In the genomic region with DNA sequence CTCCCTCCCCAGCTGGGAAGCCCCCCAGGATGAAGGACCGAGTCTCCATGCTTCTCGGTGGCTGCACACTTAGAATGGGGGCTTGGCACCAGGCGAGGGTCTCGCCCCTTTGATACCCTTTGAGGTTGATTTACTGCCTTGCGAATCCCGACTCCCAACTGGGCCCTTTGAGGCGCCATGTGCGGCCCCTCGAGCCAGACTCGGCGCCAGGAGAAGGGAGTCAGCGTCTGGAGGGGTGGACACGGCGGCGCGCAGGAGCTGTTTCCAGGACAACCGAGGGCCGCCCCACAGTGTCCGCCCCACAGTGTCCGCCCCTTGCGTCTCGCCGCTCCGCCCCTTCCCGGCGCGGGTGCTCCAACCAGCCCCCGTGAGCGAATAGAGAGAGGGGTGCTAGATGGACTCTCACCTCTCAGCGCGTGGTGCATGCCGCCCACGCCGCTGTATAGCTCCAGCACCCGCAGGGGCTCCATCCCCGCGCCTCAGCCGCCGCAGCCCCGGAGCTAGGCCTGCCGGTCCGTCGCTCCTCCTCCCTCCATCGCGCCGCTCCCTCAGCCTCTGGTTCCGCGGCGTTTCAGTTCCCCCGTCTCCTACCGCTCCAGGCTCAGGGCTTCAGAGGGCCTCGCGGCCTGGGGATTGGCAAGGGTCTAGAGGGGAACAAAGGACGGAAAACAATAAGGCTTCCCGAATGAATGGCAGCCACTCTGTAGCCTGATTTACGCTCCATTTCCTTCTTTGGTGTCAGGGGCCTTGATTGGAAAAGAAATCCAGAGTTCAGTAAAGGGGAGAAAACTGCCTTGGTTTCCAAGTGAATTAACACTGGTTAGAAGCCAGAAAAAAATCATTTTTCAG, we compare ENCODE assay signal across 8 cellular contexts. TPM values are rescaled to one million over a fixed set of nuclear protein-coding genes. Genes with fewer than 3 reads are reported as not detected.
A peak's percentile ranks its signal among the peaks of the same experiment; 100 is the strongest.
DNase-seq lines count a peak whose midpoint lies in the region; ATAC-seq and TF ChIP-seq lines count a peak whose summit lies in the region.

A gene with protein sequence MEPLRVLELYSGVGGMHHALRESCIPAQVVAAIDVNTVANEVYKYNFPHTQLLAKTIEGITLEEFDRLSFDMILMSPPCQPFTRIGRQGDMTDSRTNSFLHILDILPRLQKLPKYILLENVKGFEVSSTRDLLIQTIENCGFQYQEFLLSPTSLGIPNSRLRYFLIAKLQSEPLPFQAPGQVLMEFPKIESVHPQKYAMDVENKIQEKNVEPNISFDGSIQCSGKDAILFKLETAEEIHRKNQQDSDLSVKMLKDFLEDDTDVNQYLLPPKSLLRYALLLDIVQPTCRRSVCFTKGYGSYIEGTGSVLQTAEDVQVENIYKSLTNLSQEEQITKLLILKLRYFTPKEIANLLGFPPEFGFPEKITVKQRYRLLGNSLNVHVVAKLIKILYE (minus strand): TSS at position 508 of the 849 bp plus-strand sequence. CDS start 38 bp downstream, at position 470.

- peaks cover 18% of the 10 kb centered on the region for H3K4me1 ChIP-seq in ectodermal cell (ENCODE audit: control insufficient read depth, insufficient read depth, low read length)

- TF ChIP-seq CTCF in BJ (IDR thresholded peaks at IDR 0.05; ENCODE audit: insufficient read depth, low read depth, low read length) = no peak

- no peak for DNase-seq in BJ (ENCODE audit: low read depth)
- peak; percentile 82 for DNase-seq in NCI-H748 (lab: John Stamatoyannopoulos, UW; ENCODE audit: unreplicated experiment)
- DNase-seq in activated CD8-positive, alpha-beta T cell treated with anti-CD3 and anti-CD28 coated beads, Interleukin-2, amount 10 ng/mL, durations not matched to agents 7 days and 5 days = peak; percentile 83
- peak; percentile 91 to 96 for DNase-seq in lung microvascular endothelial cell (ENCODE audit: low read depth in 2 of 2)
- DNase-seq in stimulated activated CD4-positive, alpha-beta T cell treated with anti-CD3 and anti-CD28 coated beads, TNF-alpha, amount 100 ng/mL, for 24 hours (ENCODE audit: low read depth in 3 of 3) = peak; percentile 62 to 80 (median 66)

- peak within 1 kb of the TSS; percentile 86 for H3K4me3 Mint-ChIP-seq in activated CD8-positive, alpha-beta T cell treated with anti-CD3 and anti-CD28 coated beads, Interleukin-2, amount 10 ng/mL, durations not matched to agents 7 days and 5 days

- POLR2A ChIA-PET in BJ (lab: Charles Lee) = no interaction called here
- POLR2A ChIA-PET in activated CD8-positive, alpha-beta T cell treated with anti-CD3 and anti-CD28 coated beads, Interleukin-2, amount 10 ng/mL, durations not matched to agents 7 days and 5 days (lab: Charles Lee) = interaction anchor here (0.6 to 5.0 kb wide), 15 partner anchors 9 to 400 kb away, joined by 3 to 150 read pairs (median 4); partner anchors contain the start of gene VIM

- peak within 1 kb of the TSS; percentile 83 for H3K27ac Mint-ChIP-seq in activated CD8-positive, alpha-beta T cell treated with anti-CD3 and anti-CD28 coated beads, Interleukin-2, amount 10 ng/mL, durations not matched to agents 7 days and 5 days

- H3K4me1 Mint-ChIP-seq in activated CD8-positive, alpha-beta T cell treated with anti-CD3 and anti-CD28 coated beads, Interleukin-2, amount 10 ng/mL, durations not matched to agents 7 days and 5 days (ENCODE audit: low read depth) = peaks cover 56% of the 10 kb centered on the region

- CTCF ChIA-PET in BJ (lab: Yijun Ruan, JAX) = interaction anchor here (0.8 to 1.9 kb wide), 8 partner anchors 10 to 356 kb away, joined by 3 to 6 read pairs (median 4); no protein-coding TSS in a partner anchor
- CTCF ChIA-PET in activated CD8-positive, alpha-beta T cell treated with anti-CD3 and anti-CD28 coated beads, Interleukin-2, amount 10 ng/mL, durations not matched to agents 7 days and 5 days (lab: Charles Lee) = interaction anchor here (0.6 to 4.3 kb wide), 20 partner anchors 10 to 384 kb away, joined by 3 to 38 read pairs (median 4); partner anchors contain the start of genes RSU1 and VIM

- H3K9me3 Mint-ChIP-seq in activated CD8-positive, alpha-beta T cell treated with anti-CD3 and anti-CD28 coated beads, Interleukin-2, amount 10 ng/mL, durations not matched to agents 7 days and 5 days (ENCODE audit: insufficient read depth) = no peaks in the 10 kb centered on the region

- H3K27me3 ChIP-seq in BJ (ENCODE audit: control insufficient read depth, insufficient read depth, low read length) (no peaks in the 10 kb centered on the region), ectodermal cell (ENCODE audit: control insufficient read depth, insufficient read depth, low read length, poor library complexity, severe bottlenecking) (no peaks in the 10 kb centered on the region)

- WGBS in ectodermal cell, 2 experiments = 0% methylated on average over 56 of the region's 56 CpGs

- peak within 1 kb of the TSS; percentile 97 for H3K27ac ChIP-seq in ectodermal cell (ENCODE audit: insufficient read depth, low read depth, low read length, poor library complexity, severe bottlenecking)

- H3K36me3 ChIP-seq in BJ (ENCODE audit: control insufficient read depth, insufficient read depth, low read length) (no peaks in the 10 kb centered on the region), ectodermal cell (ENCODE audit: control insufficient read depth, insufficient read depth, low read length) (no peaks in the 10 kb centered on the region)

- peak within 1 kb of the TSS; percentile 71 for H3K4me3 ChIP-seq in BJ (ENCODE audit: low read depth, low read length)
- H3K4me3 ChIP-seq in ectodermal cell (ENCODE audit: insufficient read depth, low read depth, low read length) = peak within 1 kb of the TSS; percentile 70

- H3K36me3 Mint-ChIP-seq in activated CD8-positive, alpha-beta T cell treated with anti-CD3 and anti-CD28 coated beads, Interleukin-2, amount 10 ng/mL, durations not matched to agents 7 days and 5 days (ENCODE audit: low read depth) = peaks cover under 1% of the 10 kb centered on the region

- no peaks in the 10 kb centered on the region for H3K27me3 Mint-ChIP-seq in activated CD8-positive, alpha-beta T cell treated with anti-CD3 and anti-CD28 coated beads, Interleukin-2, amount 10 ng/mL, durations not matched to agents 7 days and 5 days (ENCODE audit: low read depth)

- ATAC-seq in GM19043 (IDR thresholded peaks at IDR 0.05; ENCODE audit: low read depth, unreplicated experiment) (peak; percentile 88), HG03342 (IDR thresholded peaks at IDR 0.05; ENCODE audit: unreplicated experiment) (peak; percentile 89)
- peak; percentile 93 for ATAC-seq in activated CD8-positive, alpha-beta T cell treated with anti-CD3 and anti-CD28 coated beads, Interleukin-2, amount 10 ng/mL, durations not matched to agents 7 days and 5 days

- H3K9me3 ChIP-seq in ectodermal cell (ENCODE audit: control insufficient read depth, low read length) = no peaks in the 10 kb centered on the region

RNA-seq across cellular contexts. Expression of the gene that starts here (rescaled TPM):
- 2.4 and 4.2 TPM in 2 replicates for polyA plus RNA-seq in BJ (2011; rRNA removed)
- polyA minus RNA-seq in BJ (2011; rRNA and poly(A)+ RNA removed) = 3.0 and 4.0 TPM in 2 replicates
- total RNA-seq in activated CD8-positive, alpha-beta T cell treated with anti-CD3 and anti-CD28 coated beads, Interleukin-2, amount 10 ng/mL, durations not matched to agents 7 days and 5 days = 10 to 100 TPM; 11.6 to 13.6 TPM
- polyA plus RNA-seq in ectodermal cell (2013, experiment 1 of 4) = 17.3 TPM
- polyA plus RNA-seq in ectodermal cell (2013, experiment 2 of 4) = 22.5 TPM
- polyA plus RNA-seq in ectodermal cell (2013, experiment 3 of 4) = 18.7 TPM
- 18.5 TPM for polyA plus RNA-seq in ectodermal cell (2013, experiment 4 of 4)
- 3.5 and 3.8 TPM in 2 replicates for total RNA-seq in lung microvascular endothelial cell
